Comparison of ENCODE assay signal across 1 cellular context in genomic region chr1:22792396-22793171, GRCh38.
TF ChIP-seq lines count a peak whose summit lies in the region.

No MANE protein-coding gene starts in this region.

TF ChIP-seq in GM23338, 12 proteins besides CTCF, POLR2A, EP300 and RAD21 (continued from another document):
- TF ChIP-seq ZNF462 (CRISPR knock-in tag; IDR thresholded peaks at IDR 0.05) = no peak
- TF ChIP-seq ZNF114 (CRISPR knock-in tag; IDR thresholded peaks at IDR 0.05) = no peak
